Comparison of ENCODE assay signal across 8 cellular contexts in genomic region chr13:40639226-40639681, GRCh38. TPM values are rescaled to one million over a fixed set of nuclear protein-coding genes. Genes with fewer than 3 reads are reported as not detected.
DNase-seq lines count a peak whose midpoint lies in the region; ATAC-seq lines count a peak whose summit lies in the region.
"Had no signal": no experiment of that assay in that cellular context is flagged by ENCODE, and none has a peak within 500 bp of the region (broad histone marks: within the 10 kb centered on the region; RNA-seq: fewer than 3 reads in every experiment).

No MANE protein-coding gene starts in this region.

- H3K9ac ChIP-seq in adipocyte (ENCODE audit: low read length), result peak overlapping the region; percentile 50

- peaks cover 3% of the 10 kb centered on the region for H3K36me3 ChIP-seq in adipocyte (ENCODE audit: control insufficient read depth, insufficient read depth, low read length, severe bottlenecking)

- DNase-seq in M059J (ENCODE audit: low read depth) (peak; percentile 84), adipocyte (ENCODE audit: low read depth) (no peak), left lobe of liver (ENCODE audit: low spot score) (no peak), stromal cell of bone marrow (ENCODE audit: low read depth) (peak; percentile 48), NCI-H128 (lab: John Stamatoyannopoulos, UW; ENCODE audit: unreplicated experiment) (no peak), SW480 (ENCODE audit: low spot score) (no peak)
- no peak for DNase-seq in activated CD4-positive, alpha-beta T cell treated with anti-CD3 and anti-CD28 coated beads, Interleukin-2, amount 50 U/mL, for 1 hour
- DNase-seq: dorsolateral prefrontal cortex had no signal

- ATAC-seq in left lobe of liver, result peak; percentile 74

- H3K4me3 ChIP-seq in adipocyte (ENCODE audit: low read length), result no peak overlapping the region
- H3K4me3 ChIP-seq: dorsolateral prefrontal cortex had no signal

- H3K4me1 ChIP-seq in adipocyte (ENCODE audit: control insufficient read depth, insufficient read depth, low read length), result peaks cover 55% of the 10 kb centered on the region

- H3K27me3 ChIP-seq in adipocyte (replicated peaks; ENCODE audit: control insufficient read depth, insufficient read depth, low read length), result no peaks in the 10 kb centered on the region
- H3K27me3 ChIP-seq: dorsolateral prefrontal cortex had no signal

- no peaks in the 10 kb centered on the region for H3K9me3 ChIP-seq in adipocyte (ENCODE audit: control insufficient read depth, low read length)

RNA-seq across cellular contexts. Expression of gene FOXO1, which starts 27.2 kb away (rescaled TPM):
- 3.6 and 6.8 TPM in 2 replicates for total RNA-seq in M059J (2014; rRNA removed; shearing (Covaris generic))
- total RNA-seq in left lobe of liver, result 13.3 TPM

Comparison
In these comparisons a context has a peak if more than half of its experiments do, and no peak if none do; other contexts are left out.
1. DNase-seq: peak in M059J (single experiment) and stromal cell of bone marrow (single experiment); none in adipocyte (single experiment), left lobe of liver (single experiment), NCI-H128 (single experiment), activated CD4-positive, alpha-beta T cell treated with anti-CD3 and anti-CD28 coated beads, Interleukin-2, amount 50 U/mL, for 1 hour (single experiment) and SW480 (single experiment).